In genomic region chr16:66874079-66874775, GRCh38 we compare ENCODE assay signal across 9 cellular contexts. TPM values are rescaled to one million over a fixed set of nuclear protein-coding genes. Genes with fewer than 3 reads are reported as not detected.
DNase-seq lines count a peak whose midpoint lies in the region; ATAC-seq and TF ChIP-seq lines count a peak whose summit lies in the region.
"Had no signal": no experiment of that assay in that cellular context is flagged by ENCODE, and none has a peak within 500 bp of the region (broad histone marks: within the 10 kb centered on the region; RNA-seq: fewer than 3 reads in every experiment).

No MANE protein-coding gene starts in this region.

- no peak for TF ChIP-seq CTCF in breast epithelium (IDR thresholded peaks at IDR 0.05)
- TF ChIP-seq CTCF in MCF 10A (IDR thresholded peaks at IDR 0.05; ENCODE audit: unreplicated experiment) = no peak
- TF ChIP-seq CTCF in fibroblast of villous mesenchyme (IDR thresholded peaks at IDR 0.05; ENCODE audit: insufficient read depth, low read depth, low read length) = no peak
- no peak for TF ChIP-seq CTCF in upper lobe of right lung (IDR thresholded peaks at IDR 0.05)
- TF ChIP-seq CTCF in heart left ventricle (IDR thresholded peaks at IDR 0.05) = no peak

- no peak for TF ChIP-seq POLR2A in breast epithelium (IDR thresholded peaks at IDR 0.05)
- TF ChIP-seq POLR2A in heart left ventricle (IDR thresholded peaks at IDR 0.05) = no peak

- H3K27ac ChIP-seq in breast epithelium = peak overlapping the region; percentile 8 to 35
- H3K27ac ChIP-seq in upper lobe of right lung = peak overlapping the region; percentile 2
- H3K27ac ChIP-seq in heart left ventricle = peak overlapping the region in 2 of 12 donors; percentile 26 to 52
- H3K27ac ChIP-seq: cardiac muscle cell had no signal

- H3K9me3 ChIP-seq in breast epithelium (no peaks in the 10 kb centered on the region), upper lobe of right lung (no peaks in the 10 kb centered on the region), heart left ventricle (no peaks in the 10 kb centered on the region)

- H3K27me3 Mint-ChIP-seq in MCF 10A (ENCODE audit: insufficient read depth, unreplicated experiment) = no peaks in the 10 kb centered on the region
- H3K27me3 Mint-ChIP-seq in T-helper 2 cell treated with Interferon-gamma antibody and Interleukin-4, amounts not matched to agents 5 μg/mL and 100 μg/mL, for 36 hours (ENCODE audit: low read depth) = no peaks in the 10 kb centered on the region

- H3K4me3 Mint-ChIP-seq in MCF 10A (ENCODE audit: unreplicated experiment) = no peak overlapping the region
- H3K4me3 Mint-ChIP-seq in T-helper 2 cell treated with Interferon-gamma antibody and Interleukin-4, amounts not matched to agents 5 μg/mL and 100 μg/mL, for 36 hours = peak overlapping the region; percentile 50

- CTCF ChIA-PET in MCF 10A (lab: Yijun Ruan, JAX) = interaction anchor here (0.6 to 12.7 kb wide), 12 partner anchors 12 to 467 kb away, joined by 3 to 197 read pairs (median 4); partner anchors contain the start of gene NAE1

- H3K4me1 ChIP-seq in breast epithelium (no peaks in the 10 kb centered on the region), upper lobe of right lung (peaks cover 15% of the 10 kb centered on the region), heart left ventricle (peaks cover 0 to 25% (median 5%) of the 10 kb centered on the region in 12 donors)

- POLR2A ChIA-PET in MCF 10A (lab: Yijun Ruan, JAX) = no interaction called here

- H3K27me3 ChIP-seq in breast epithelium = no peaks in the 10 kb centered on the region
- H3K27me3 ChIP-seq in upper lobe of right lung = no peaks in the 10 kb centered on the region
- H3K27me3 ChIP-seq in heart left ventricle = no peaks in the 10 kb centered on the region

- no peaks in the 10 kb centered on the region for H3K36me3 Mint-ChIP-seq in MCF 10A (ENCODE audit: insufficient read depth, unreplicated experiment)
- H3K36me3 Mint-ChIP-seq in T-helper 2 cell treated with Interferon-gamma antibody and Interleukin-4, amounts not matched to agents 5 μg/mL and 100 μg/mL, for 36 hours (ENCODE audit: low read depth) = no peaks in the 10 kb centered on the region

- ATAC-seq in upper lobe of right lung (no peak), heart left ventricle (no peak), GM18861 (IDR thresholded peaks at IDR 0.05; ENCODE audit: unreplicated experiment) (no peak)

- H3K36me3 ChIP-seq in breast epithelium (no peaks in the 10 kb centered on the region), upper lobe of right lung (no peaks in the 10 kb centered on the region), heart left ventricle (no peaks in the 10 kb centered on the region)
- H3K36me3 ChIP-seq: cardiac muscle cell had no signal

- no peak overlapping the region for H3K4me3 ChIP-seq in breast epithelium
- H3K4me3 ChIP-seq in fibroblast of villous mesenchyme (ENCODE audit: low read depth, low read length) = no peak overlapping the region
- H3K4me3 ChIP-seq in upper lobe of right lung = no peak overlapping the region
- no peak overlapping the region for H3K4me3 ChIP-seq in heart left ventricle
- H3K4me3 ChIP-seq: cardiac muscle cell had no signal

- H3K9me3 Mint-ChIP-seq in MCF 10A (ENCODE audit: unreplicated experiment) = no peaks in the 10 kb centered on the region
- peaks cover 5% of the 10 kb centered on the region for H3K9me3 Mint-ChIP-seq in T-helper 2 cell treated with Interferon-gamma antibody and Interleukin-4, amounts not matched to agents 5 μg/mL and 100 μg/mL, for 36 hours

- no TSS peak for BruUV-seq in MCF 10A (replicated peaks; lab: Mats Ljungman, UMichigan)

- WGBS in heart left ventricle, 4 donors = 50 to 87% (median 80%) methylated on average over 1 of the region's 1 CpG

- intact Hi-C loops in breast epithelium (cut with DNase I; ENCODE audit: low total_unique reads) (no loop called here), MCF 10A (cut with micrococcal nuclease) (no loop called here), upper lobe of right lung (cut with DNase I) (no loop called here), heart left ventricle (cut with DNase I) (loop anchor here in 1 of 10 donors (5.0 to 10.0 kb wide), 2 partner anchors 149 to 267 kb away; no protein-coding TSS in a partner anchor)

- no peak overlapping the region for H3K27ac Mint-ChIP-seq in MCF 10A (ENCODE audit: low read depth, unreplicated experiment)
- peak overlapping the region; percentile 94 for H3K27ac Mint-ChIP-seq in T-helper 2 cell treated with Interferon-gamma antibody and Interleukin-4, amounts not matched to agents 5 μg/mL and 100 μg/mL, for 36 hours

- peaks cover 14% of the 10 kb centered on the region for H3K4me1 Mint-ChIP-seq in MCF 10A (ENCODE audit: insufficient read depth, unreplicated experiment)
- H3K4me1 Mint-ChIP-seq in T-helper 2 cell treated with Interferon-gamma antibody and Interleukin-4, amounts not matched to agents 5 μg/mL and 100 μg/mL, for 36 hours (ENCODE audit: low read depth) = peaks cover 42% of the 10 kb centered on the region

- DNase-seq in breast epithelium (ENCODE audit: low spot score in 2 of 2) (no peak), MCF 10A (ENCODE audit: unreplicated experiment) (no peak), fibroblast of villous mesenchyme (ENCODE audit: low read depth) (peak; percentile 69), upper lobe of right lung (no peak), heart left ventricle (no peak), AG20443 (ENCODE audit: low spot score) (no peak)
- peak; percentile 19 for DNase-seq in T-helper 2 cell treated with Interferon-gamma antibody and Interleukin-4, amounts not matched to agents 5 μg/mL and 100 μg/mL, for 36 hours (ENCODE audit: low spot score)

RNA-seq across cellular contexts. Expression of gene PDP2, which starts 6.1 kb away (rescaled TPM):
- total RNA-seq in breast epithelium (10 to 100 TPM in 1 of 3 donors, 1 to 10 TPM in 2; 8.8 to 18.6 (median 9.4) TPM), MCF 10A (2022) (21.5 and 22.8 TPM in 2 replicates), fibroblast of villous mesenchyme (17.4 and 25.9 TPM in 2 replicates), upper lobe of right lung (22.4 TPM), heart left ventricle (1 to 10 TPM; 2.1 to 7.5 (median 3.9) TPM)
- 1 to 10 TPM; 1.1 to 3.2 TPM for polyA plus RNA-seq in heart left ventricle

RNA-seq across cellular contexts. Expression of gene CA7, which starts 30.0 kb away (rescaled TPM):
- total RNA-seq in breast epithelium = 1 to 10 TPM in 1 of 3 donors, not detected in 2; 1.3 TPM
- not detected in 2 replicates for total RNA-seq in MCF 10A (2022)
- not detected in 2 replicates for total RNA-seq in fibroblast of villous mesenchyme
- not detected for total RNA-seq in upper lobe of right lung
- not detected for total RNA-seq in heart left ventricle
- polyA plus RNA-seq in heart left ventricle = not detected

RNA-seq across cellular contexts. Expression of gene NAE1, which starts 43.5 kb away (rescaled TPM):
- 10 to 100 TPM; 44.0 to 69.8 (median 60.3) TPM for total RNA-seq in breast epithelium
- total RNA-seq in MCF 10A (2022) = 65.5 and 65.7 TPM in 2 replicates
- total RNA-seq in fibroblast of villous mesenchyme = 67.6 and 91.1 TPM in 2 replicates
- total RNA-seq in upper lobe of right lung = 41.8 TPM
- 10 to 100 TPM; 25.6 to 39.3 (median 29.6) TPM for total RNA-seq in heart left ventricle
- 10 to 100 TPM; 17.7 to 34.3 TPM for polyA plus RNA-seq in heart left ventricle

RNA-seq across cellular contexts. Expression of gene CDH16, which starts 44.5 kb away (rescaled TPM):
- total RNA-seq in breast epithelium (not detected), MCF 10A (2022) (0.25 TPM in 1 of 2 replicates, not detected in the other), fibroblast of villous mesenchyme (not detected in 2 replicates), upper lobe of right lung (not detected), heart left ventricle (under 1 TPM in 4 of 9 donors, not detected in 5; 0.13 to 0.44 (median 0.17) TPM)
- polyA plus RNA-seq in heart left ventricle = 1 to 10 TPM in 1 of 2 donors, under 1 TPM in 1; 0.08 to 1.6 TPM
- polyA plus RNA-seq: cardiac muscle cell had no signal

RNA-seq across cellular contexts. Expression of gene RRAD, which starts 51.1 kb away (rescaled TPM):
- total RNA-seq in breast epithelium (10 to 100 TPM in 1 of 3 donors, 1 to 10 TPM in 2; 7.7 to 11.1 (median 8.0) TPM), MCF 10A (2022) (0.29 TPM in 1 of 2 replicates, not detected in the other), fibroblast of villous mesenchyme (12.5 and 15.1 TPM in 2 replicates), upper lobe of right lung (11.1 TPM), heart left ventricle (100 to 1,000 TPM in 7 of 9 donors, 10 to 100 TPM in 2; 57.5 to 298 (median 143) TPM)
- 100 to 1,000 TPM; 152 to 277 TPM for polyA plus RNA-seq in heart left ventricle

Comparison
In these comparisons a context has a peak if more than half of its experiments do, and no peak if none do; other contexts are left out.
1. DNase-seq: peak in T-helper 2 cell treated with Interferon-gamma antibody and Interleukin-4, amounts not matched to agents 5 μg/mL and 100 μg/mL, for 36 hours (single experiment) and fibroblast of villous mesenchyme (single experiment); none in breast epithelium (0 of 2), MCF 10A (single experiment), upper lobe of right lung (single experiment), heart left ventricle (0 of 5) and AG20443 (single experiment).